8 cellular contexts compared by ENCODE assay signal in genomic region chr3:114879059-114880031, GRCh38.
DNase-seq lines count a peak whose midpoint lies in the region; ATAC-seq and TF ChIP-seq lines count a peak whose summit lies in the region.

No MANE protein-coding gene starts in this region.

- H3K4me1 Mint-ChIP-seq in dendritic cell treated with granulocyte-macrophage colony-stimulating factor and Interleukin-4, amounts not matched to agents 40 ng/mL and 50 ng/mL, for 4 days (ENCODE audit: low read depth), result peaks cover 19% of the 10 kb centered on the region

- H3K36me3 ChIP-seq in suprapubic skin (no peaks in the 10 kb centered on the region), mucosa of descending colon (ENCODE audit: low read depth) (no peaks in the 10 kb centered on the region)

- H3K4me3 ChIP-seq in suprapubic skin (no peak overlapping the region), mucosa of descending colon (no peak overlapping the region)

- TF ChIP-seq EP300 in suprapubic skin (IDR thresholded peaks at IDR 0.05), result no peak

- no peaks in the 10 kb centered on the region for H3K27me3 ChIP-seq in suprapubic skin

- no peaks in the 10 kb centered on the region for H3K36me3 Mint-ChIP-seq in dendritic cell treated with granulocyte-macrophage colony-stimulating factor and Interleukin-4, amounts not matched to agents 40 ng/mL and 50 ng/mL, for 4 days (ENCODE audit: low read depth)

- peak overlapping the region; percentile 4 for H3K4me3 Mint-ChIP-seq in dendritic cell treated with granulocyte-macrophage colony-stimulating factor and Interleukin-4, amounts not matched to agents 40 ng/mL and 50 ng/mL, for 4 days

- peaks cover 1% of the 10 kb centered on the region for H3K27me3 Mint-ChIP-seq in dendritic cell treated with granulocyte-macrophage colony-stimulating factor and Interleukin-4, amounts not matched to agents 40 ng/mL and 50 ng/mL, for 4 days

- ATAC-seq in GM18867 (IDR thresholded peaks at IDR 0.05; ENCODE audit: unreplicated experiment) (peak; percentile 58), HG02759 (IDR thresholded peaks at IDR 0.05; ENCODE audit: unreplicated experiment) (peak; percentile 90), mucosa of descending colon (no peak)

- no peak overlapping the region for H3K27ac Mint-ChIP-seq in dendritic cell treated with granulocyte-macrophage colony-stimulating factor and Interleukin-4, amounts not matched to agents 40 ng/mL and 50 ng/mL, for 4 days

- DNase-seq in NCI-H146 treated with DMSO at 0.1 percent for 48 hours (lab: John Stamatoyannopoulos, UW; ENCODE audit: unreplicated experiment) (peak; percentile 100), suprapubic skin (ENCODE audit: low spot score in 2 of 2) (no peak), globus pallidus (ENCODE audit: low spot score) (no peak), mucosa of descending colon (no peak), NCI-H1048 (lab: John Stamatoyannopoulos, UW) (no peak)

- intact Hi-C loops in dendritic cell treated with granulocyte-macrophage colony-stimulating factor and Interleukin-4, amounts not matched to agents 40 ng/mL and 50 ng/mL, for 4 days (cut with micrococcal nuclease), result no loop called here
- intact Hi-C loops in mucosa of descending colon (cut with DNase I, micrococcal nuclease), result no loop called here

- no peaks in the 10 kb centered on the region for H3K9me3 ChIP-seq in suprapubic skin
- H3K9me3 ChIP-seq in mucosa of descending colon, result no peaks in the 10 kb centered on the region

- peak overlapping the region; percentile 15 for H3K27ac ChIP-seq in suprapubic skin

- peaks cover 15% of the 10 kb centered on the region for H3K4me1 ChIP-seq in suprapubic skin
- H3K4me1 ChIP-seq in mucosa of descending colon (ENCODE audit: low read depth), result no peaks in the 10 kb centered on the region

- WGBS in suprapubic skin, result 56% methylated on average over 8 of the region's 8 CpGs

- no peaks in the 10 kb centered on the region for H3K9me3 Mint-ChIP-seq in dendritic cell treated with granulocyte-macrophage colony-stimulating factor and Interleukin-4, amounts not matched to agents 40 ng/mL and 50 ng/mL, for 4 days

- no peak for TF ChIP-seq POLR2A in suprapubic skin (IDR thresholded peaks at IDR 0.05)

- TF ChIP-seq CTCF in suprapubic skin (IDR thresholded peaks at IDR 0.05) (no peak), mucosa of descending colon (IDR thresholded peaks at IDR 0.05) (no peak)
